In genomic region chr2:181440336-181440735, GRCh38 we compare ENCODE assay signal across 19 cellular contexts. TPM values are rescaled to one million over a fixed set of nuclear protein-coding genes. Genes with fewer than 3 reads are reported as not detected.
"Had no signal": no experiment of that assay in that cellular context is flagged by ENCODE, and none has a peak within 500 bp of the region (broad histone marks: within the 10 kb centered on the region; RNA-seq: fewer than 3 reads in every experiment).

No MANE protein-coding gene starts in this region.

- ATAC-seq: HepG2, SK-N-SH treated with all-trans-retinoic acid at 6 μM for 48 hours had no signal

- DNase-seq: IMR-90, Kasumi-1, KG1, MV-4-11, NCI-H1048, NCI-H1105, NCI-H1417, NCI-H1436 treated with DMSO at 0.1 percent for 48 hours, NCI-H1694 treated with DMSO at 0.1 percent for 48 hours, NCI-H1930, NCI-H2081, NCI-H226, NCI-H446, NCI-H526 treated with DMSO at 0.1 percent for 48 hours, NCI-H748 treated with DMSO at 0.1 percent for 48 hours, RPMI8226, SHP77 had no signal

RNA-seq across cellular contexts. Expression of gene ITGA4, which starts 16.9 kb away (rescaled TPM):
- polyA plus RNA-seq: HepG2 had no signal
